16 cellular contexts compared by ENCODE assay signal in genomic region chr2:20582600-20583221, GRCh38.
DNase-seq lines count a peak whose midpoint lies in the region; ATAC-seq and TF ChIP-seq lines count a peak whose summit lies in the region.
"Had no signal": no experiment of that assay in that cellular context is flagged by ENCODE, and none has a peak within 500 bp of the region (broad histone marks: within the 10 kb centered on the region; RNA-seq: fewer than 3 reads in every experiment).

No MANE protein-coding gene starts in this region.

- H3K4me1 ChIP-seq in GM23248 (ENCODE audit: insufficient read depth) = peaks cover 38% of the 10 kb centered on the region
- peaks cover 9% of the 10 kb centered on the region for H3K4me1 ChIP-seq in endodermal cell (ENCODE audit: control insufficient read depth, insufficient read depth, low read length)

- in situ Hi-C loops in GM23248 (cut with MboI) = no loop called here

- H3K36me3 ChIP-seq in GM23248 (ENCODE audit: low read depth) (no peaks in the 10 kb centered on the region), endodermal cell (ENCODE audit: control insufficient read depth, insufficient read depth, low read length) (no peaks in the 10 kb centered on the region)
- H3K36me3 ChIP-seq: HAP-1, WERI-Rb-1 had no signal

- H3K79me2 ChIP-seq in GM23248 (ENCODE audit: insufficient read depth) = no peaks in the 10 kb centered on the region

- H4K20me1 ChIP-seq in GM23248 (ENCODE audit: insufficient read depth) = no peaks in the 10 kb centered on the region

- no peak overlapping the region for H3K9ac ChIP-seq in GM23248
- no peak overlapping the region for H3K9ac ChIP-seq in endodermal cell (ENCODE audit: extremely low read depth, low read length, poor library complexity, severe bottlenecking)

- peaks cover 0 to 3% of the 10 kb centered on the region in 2 donors for H3K27me3 Mint-ChIP-seq in natural killer cell treated with Interleukin-12 subunit alpha and Interleukin-12 subunit beta and Interleukin-15 and Interleukin-18, amount 100 ng/mL, for 72 hours
- H3K27me3 Mint-ChIP-seq in natural killer cell (ENCODE audit: low read depth in 2 of 2) (peaks cover 0 to 3% of the 10 kb centered on the region in 2 donors), endodermal cell (ENCODE audit: insufficient read depth) (peaks cover 9% of the 10 kb centered on the region)
- H3K27me3 Mint-ChIP-seq: central memory CD8-positive, alpha-beta T cell had no signal

- no peak overlapping the region for H3K4me3 Mint-ChIP-seq in natural killer cell treated with Interleukin-12 subunit alpha and Interleukin-12 subunit beta and Interleukin-15 and Interleukin-18, amount 100 ng/mL, for 72 hours
- H3K4me3 Mint-ChIP-seq in natural killer cell = no peak overlapping the region
- no peak overlapping the region for H3K4me3 Mint-ChIP-seq in endodermal cell
- H3K4me3 Mint-ChIP-seq: central memory CD8-positive, alpha-beta T cell had no signal

- no peak overlapping the region for H3K27ac Mint-ChIP-seq in natural killer cell treated with Interleukin-12 subunit alpha and Interleukin-12 subunit beta and Interleukin-15 and Interleukin-18, amount 100 ng/mL, for 72 hours
- H3K27ac Mint-ChIP-seq in natural killer cell (no peak overlapping the region), endodermal cell (no peak overlapping the region)

- H3K9me3 Mint-ChIP-seq in natural killer cell treated with Interleukin-12 subunit alpha and Interleukin-12 subunit beta and Interleukin-15 and Interleukin-18, amount 100 ng/mL, for 72 hours = no peaks in the 10 kb centered on the region
- H3K9me3 Mint-ChIP-seq in natural killer cell = no peaks in the 10 kb centered on the region
- peaks cover 13% of the 10 kb centered on the region for H3K9me3 Mint-ChIP-seq in endodermal cell
- H3K9me3 Mint-ChIP-seq: central memory CD8-positive, alpha-beta T cell had no signal

- H3K4me3 ChIP-seq in GM23248 (no peak overlapping the region), endodermal cell (ENCODE audit: low read length) (no peak overlapping the region)
- H3K4me3 ChIP-seq: HAP-1 had no signal

- H3F3A ChIP-seq in GM23248 (ENCODE audit: insufficient read depth) = peaks cover 34% of the 10 kb centered on the region

- peak; percentile 19 to 61 for ATAC-seq in natural killer cell treated with Interleukin-12 subunit alpha and Interleukin-12 subunit beta and Interleukin-15 and Interleukin-18, amount 100 ng/mL, for 72 hours
- no peak for ATAC-seq in natural killer cell
- no peak for ATAC-seq in HG03354 (IDR thresholded peaks at IDR 0.05; ENCODE audit: poor library complexity, severe bottlenecking, unreplicated experiment)

- H3K9me2 ChIP-seq in GM23248 (ENCODE audit: insufficient read depth) = no peaks in the 10 kb centered on the region

- intact Hi-C loops in natural killer cell (cut with micrococcal nuclease) = no loop called here

- H3K27me3 ChIP-seq in GM23248 (replicated peaks; ENCODE audit: insufficient read depth) (no peaks in the 10 kb centered on the region), endodermal cell (ENCODE audit: control insufficient read depth, insufficient read depth, low read length, poor library complexity, severe bottlenecking) (no peaks in the 10 kb centered on the region)

- no peak overlapping the region for H3K27ac ChIP-seq in GM23248
- H3K27ac ChIP-seq in endodermal cell (ENCODE audit: low read depth, low read length) = no peak overlapping the region
- H3K27ac ChIP-seq: WERI-Rb-1 had no signal

- no peak overlapping the region for H3K4me2 ChIP-seq in GM23248 (ENCODE audit: unreplicated experiment)

- H3K36me3 Mint-ChIP-seq in natural killer cell treated with Interleukin-12 subunit alpha and Interleukin-12 subunit beta and Interleukin-15 and Interleukin-18, amount 100 ng/mL, for 72 hours = no peaks in the 10 kb centered on the region
- H3K36me3 Mint-ChIP-seq in natural killer cell = no peaks in the 10 kb centered on the region
- no peaks in the 10 kb centered on the region for H3K36me3 Mint-ChIP-seq in endodermal cell (ENCODE audit: low read depth)

- H3K9me3 ChIP-seq in GM23248 (ENCODE audit: low read depth) = no peaks in the 10 kb centered on the region
- peaks cover 6% of the 10 kb centered on the region for H3K9me3 ChIP-seq in endodermal cell (ENCODE audit: control insufficient read depth, low read length)
- H3K9me3 ChIP-seq: HAP-1 had no signal

- TF ChIP-seq CTCF in natural killer cell (IDR thresholded peaks at IDR 0.05) (no peak), endodermal cell (conservative IDR thresholded peaks at IDR 0.05) (no peak)

- H3K4me1 Mint-ChIP-seq in natural killer cell treated with Interleukin-12 subunit alpha and Interleukin-12 subunit beta and Interleukin-15 and Interleukin-18, amount 100 ng/mL, for 72 hours (ENCODE audit: low read depth in 2 of 2) = peaks cover 6 to 20% of the 10 kb centered on the region in 2 donors
- peaks cover 0 to 13% of the 10 kb centered on the region in 2 donors for H3K4me1 Mint-ChIP-seq in natural killer cell
- peaks cover 18% of the 10 kb centered on the region for H3K4me1 Mint-ChIP-seq in endodermal cell

- 78 to 86% methylated on average over 5 of the region's 5 CpGs for WGBS in GM23248 (ENCODE audit: low coverage in 1 of 2, low lambda C conversion rate in 2 of 2, missing lambda C conversion rate in 2 of 2), 2 experiments
- WGBS in endodermal cell (ENCODE audit: insufficient coverage in 1 of 2, insufficient read length in 1 of 2), 2 experiments = 88 to 100% methylated on average over 3 to 5 of the region's 5 CpGs

- H2AFZ ChIP-seq in GM23248 = no peak overlapping the region

- DNase-seq in natural killer cell treated with Interleukin-12 subunit alpha and Interleukin-12 subunit beta and Interleukin-15 and Interleukin-18, amount 100 ng/mL, for 72 hours (ENCODE audit: low spot score) = no peak
- DNase-seq in natural killer cell (no peak), hippocampal formation (lab: John Stamatoyannopoulos, UW) (peak; percentile 77 to 86), pons (ENCODE audit: low spot score) (peak; percentile 94), GM23248 (no peak), endodermal cell (no peak)
- DNase-seq in NK-92 treated with Interleukin-12 subunit alpha and Interleukin-12 subunit beta, amount 100 ng/mL, for 24 hours (lab: John Stamatoyannopoulos, UW) = no peak
- DNase-seq: activated naive CD4-positive, alpha-beta T cell treated with anti-CD3 and anti-CD28 coated beads, Interleukin-2, amount 50 U/mL, for 16 hours; COR-L47; retina; stimulated activated CD4-positive, alpha-beta T cell treated with anti-CD3 and anti-CD28 coated beads, Interleukin-4, amount 100 ng/mL, for 24 hours; stimulated activated naive CD4-positive, alpha-beta T cell; WERI-Rb-1 had no signal

Comparison
In these comparisons a context has a peak if more than half of its experiments do, and no peak if none do; other contexts are left out.
1. ATAC-seq: peak in natural killer cell treated with Interleukin-12 subunit alpha and Interleukin-12 subunit beta and Interleukin-15 and Interleukin-18, amount 100 ng/mL, for 72 hours (2 of 2); none in natural killer cell (0 of 3) and HG03354 (single experiment).
2. DNase-seq: peak in hippocampal formation (2 of 2) and pons (single experiment); none in natural killer cell treated with Interleukin-12 subunit alpha and Interleukin-12 subunit beta and Interleukin-15 and Interleukin-18, amount 100 ng/mL, for 72 hours (single experiment), natural killer cell (single experiment), GM23248 (single experiment), endodermal cell (single experiment) and NK-92 treated with Interleukin-12 subunit alpha and Interleukin-12 subunit beta, amount 100 ng/mL, for 24 hours (single experiment).